In genomic region chr10:125133706-125134482, GRCh38 we compare ENCODE assay signal across 26 cellular contexts. TPM values are rescaled to one million over a fixed set of nuclear protein-coding genes. Genes with fewer than 3 reads are reported as not detected.
DNase-seq lines count a peak whose midpoint lies in the region; ATAC-seq, FAIRE-seq and TF ChIP-seq lines count a peak whose summit lies in the region.
"Had no signal": no experiment of that assay in that cellular context is flagged by ENCODE, and none has a peak within 500 bp of the region (broad histone marks: within the 10 kb centered on the region; RNA-seq: fewer than 3 reads in every experiment).

No MANE protein-coding gene starts in this region.

- H3K4me1 ChIP-seq in pancreas (peaks cover 15 to 46% (median 22%) of the 10 kb centered on the region in 3 donors), upper lobe of right lung (peaks cover 18% of the 10 kb centered on the region)
- H3K4me1 ChIP-seq: BE2C, Caco-2 had no signal

- H3K36me3 ChIP-seq in pancreas: peaks cover 0 to 13% (median 0%) of the 10 kb centered on the region in 3 donors
- peaks cover 25% of the 10 kb centered on the region for H3K36me3 ChIP-seq in upper lobe of right lung

- no peak overlapping the region for H3K4me3 Mint-ChIP-seq in stimulated activated naive CD8-positive, alpha-beta T cell treated with anti-CD3 and anti-CD28 coated beads, Interleukin-15, amount 100 ng/mL, for 72 hours
- peak overlapping the region in 3 of 5 donors; percentile 2 to 22 (median 3) for H3K4me3 Mint-ChIP-seq in immature natural killer cell
- H3K4me3 Mint-ChIP-seq in effector memory CD8-positive, alpha-beta T cell: no peak overlapping the region
- H3K4me3 Mint-ChIP-seq: activated CD4-positive, alpha-beta T cell treated with anti-CD3 and anti-CD28 coated beads, Interleukin-2, amount 10 ng/mL, durations not matched to agents 24 days and 14 days; activated naive CD8-positive, alpha-beta T cell treated with anti-CD3 and anti-CD28 coated beads for 36 hours; activated T-helper 17 cell treated with anti-CD3 and anti-CD28 coated beads, Interleukin-2, amount 50 U/mL, for 72 hours; naive thymus-derived CD4-positive, alpha-beta T cell; T-helper 17 cell had no signal

- FAIRE-seq in pancreas (lab: Jason Lieb, UNC): no peak
- FAIRE-seq: A204.1, GM12891 had no signal

- no peaks in the 10 kb centered on the region for H3K9me3 Mint-ChIP-seq in stimulated activated naive CD8-positive, alpha-beta T cell treated with anti-CD3 and anti-CD28 coated beads, Interleukin-15, amount 100 ng/mL, for 72 hours
- no peaks in the 10 kb centered on the region for H3K9me3 Mint-ChIP-seq in immature natural killer cell
- H3K9me3 Mint-ChIP-seq in effector memory CD8-positive, alpha-beta T cell: no peaks in the 10 kb centered on the region
- H3K9me3 Mint-ChIP-seq: activated CD4-positive, alpha-beta T cell treated with anti-CD3 and anti-CD28 coated beads, Interleukin-2, amount 10 ng/mL, durations not matched to agents 24 days and 14 days; activated naive CD8-positive, alpha-beta T cell treated with anti-CD3 and anti-CD28 coated beads for 36 hours; activated T-helper 17 cell treated with anti-CD3 and anti-CD28 coated beads, Interleukin-2, amount 50 U/mL, for 72 hours had no signal

- peak overlapping the region in 1 of 2 donors; percentile 10 for H3K27ac Mint-ChIP-seq in stimulated activated naive CD8-positive, alpha-beta T cell treated with anti-CD3 and anti-CD28 coated beads, Interleukin-15, amount 100 ng/mL, for 72 hours
- peak overlapping the region; percentile 35 to 86 (median 60) for H3K27ac Mint-ChIP-seq in immature natural killer cell
- no peak overlapping the region for H3K27ac Mint-ChIP-seq in effector memory CD8-positive, alpha-beta T cell
- H3K27ac Mint-ChIP-seq: activated CD4-positive, alpha-beta T cell treated with anti-CD3 and anti-CD28 coated beads, Interleukin-2, amount 10 ng/mL, durations not matched to agents 24 days and 14 days; activated naive CD8-positive, alpha-beta T cell treated with anti-CD3 and anti-CD28 coated beads for 36 hours; activated T-helper 17 cell treated with anti-CD3 and anti-CD28 coated beads, Interleukin-2, amount 50 U/mL, for 72 hours; naive thymus-derived CD4-positive, alpha-beta T cell; T-helper 17 cell had no signal

- no peak for DNase-seq in stimulated activated naive CD8-positive, alpha-beta T cell treated with anti-CD3 and anti-CD28 coated beads, Interleukin-15, amount 100 ng/mL, for 72 hours
- DNase-seq in stimulated activated naive CD8-positive, alpha-beta T cell treated with anti-CD3 and anti-CD28 coated beads, Interleukin-15, Interleukin-2, amounts not matched to agents 100 U/mL and 50 U/mL, for 24 hours: no peak
- DNase-seq in immature natural killer cell (no peak), pancreas (peak in 1 of 6 donors; percentile 56), upper lobe of right lung (peak; percentile 31), SKM-1 treated with dmso at 0.1 percent for 144 hours (lab: John Stamatoyannopoulos, UW; ENCODE audit: unreplicated experiment) (no peak)
- no peak for DNase-seq in NK-92 treated with Interleukin-12 subunit alpha and Interleukin-12 subunit beta, amount 100 ng/mL, for 24 hours (lab: John Stamatoyannopoulos, UW)
- DNase-seq in effector memory CD8-positive, alpha-beta T cell: no peak
- DNase-seq: activated CD4-positive, alpha-beta T cell treated with anti-CD3 and anti-CD28 coated beads, Interleukin-2, amount 10 ng/mL, durations not matched to agents 24 days and 14 days; activated naive CD8-positive, alpha-beta T cell treated with anti-CD3 and anti-CD28 coated beads for 36 hours; BE2C; Caco-2; DND-41; effector CD8-positive, alpha-beta T cell; mesenchymal stem cell; naive thymus-derived CD4-positive, alpha-beta T cell; NCI-H2081 treated with DMSO at 0.1 percent for 48 hours; NCI-H510A treated with DMSO at 0.1 percent for 48 hours; stimulated activated CD4-positive, alpha-beta T cell treated with anti-CD3 and anti-CD28 coated beads, Interleukin-4, amount 100 ng/mL, for 24 hours; stimulated activated naive CD4-positive, alpha-beta T cell treated with Interleukin-2 at 50 U/mL for 16 hours; T-helper 17 cell; trophoblast cell had no signal

- peak overlapping the region in 1 of 4 donors; percentile 10 for H3K4me3 ChIP-seq in pancreas
- H3K4me3 ChIP-seq in upper lobe of right lung: no peak overlapping the region

- no peaks in the 10 kb centered on the region for H3K4me1 Mint-ChIP-seq in stimulated activated naive CD8-positive, alpha-beta T cell treated with anti-CD3 and anti-CD28 coated beads, Interleukin-15, amount 100 ng/mL, for 72 hours
- H3K4me1 Mint-ChIP-seq in immature natural killer cell: peaks cover 95 to 98% of the 10 kb centered on the region in 2 donors
- peaks cover 0 to 3% of the 10 kb centered on the region in 2 donors for H3K4me1 Mint-ChIP-seq in effector memory CD8-positive, alpha-beta T cell (ENCODE audit: low read depth in 2 of 2)
- H3K4me1 Mint-ChIP-seq: activated CD4-positive, alpha-beta T cell treated with anti-CD3 and anti-CD28 coated beads, Interleukin-2, amount 10 ng/mL, durations not matched to agents 24 days and 14 days; activated naive CD8-positive, alpha-beta T cell treated with anti-CD3 and anti-CD28 coated beads for 36 hours; activated T-helper 17 cell treated with anti-CD3 and anti-CD28 coated beads, Interleukin-2, amount 50 U/mL, for 72 hours had no signal

- TF ChIP-seq CTCF in pancreas (IDR thresholded peaks at IDR 0.05) (no peak), upper lobe of right lung (IDR thresholded peaks at IDR 0.05) (no peak)

- 45 to 53% methylated on average over 14 of the region's 14 CpGs for WGBS in pancreas, 2 donors

- no peaks in the 10 kb centered on the region for H3K9me3 ChIP-seq in pancreas
- H3K9me3 ChIP-seq in upper lobe of right lung: no peaks in the 10 kb centered on the region
- H3K9me3 ChIP-seq: BE2C, Caco-2 had no signal

- intact Hi-C loops in pancreas (cut with DNase I) (no loop called here), upper lobe of right lung (cut with DNase I) (no loop called here)

- peaks cover 27% of the 10 kb centered on the region for H3K27me3 Mint-ChIP-seq in stimulated activated naive CD8-positive, alpha-beta T cell treated with anti-CD3 and anti-CD28 coated beads, Interleukin-15, amount 100 ng/mL, for 72 hours
- H3K27me3 Mint-ChIP-seq in immature natural killer cell (ENCODE audit: low read depth in 3 of 3): no peaks in the 10 kb centered on the region
- peaks cover 5 to 58% of the 10 kb centered on the region in 2 donors for H3K27me3 Mint-ChIP-seq in effector memory CD8-positive, alpha-beta T cell
- H3K27me3 Mint-ChIP-seq: activated CD4-positive, alpha-beta T cell treated with anti-CD3 and anti-CD28 coated beads, Interleukin-2, amount 10 ng/mL, durations not matched to agents 24 days and 14 days; progenitor cell of endocrine pancreas had no signal

- H3K27me3 ChIP-seq in pancreas: no peaks in the 10 kb centered on the region
- H3K27me3 ChIP-seq in upper lobe of right lung: no peaks in the 10 kb centered on the region
- H3K27me3 ChIP-seq: BE2C had no signal

- ATAC-seq in stimulated activated naive CD8-positive, alpha-beta T cell treated with anti-CD3 and anti-CD28 coated beads, Interleukin-15, amount 100 ng/mL, for 72 hours: peak; percentile 9
- ATAC-seq in stimulated activated naive CD8-positive, alpha-beta T cell treated with anti-CD3 and anti-CD28 coated beads, Interleukin-15, Interleukin-2, amounts not matched to agents 100 U/mL and 50 U/mL, for 24 hours: no peak
- ATAC-seq in pancreas: no peak
- no peak for ATAC-seq in upper lobe of right lung
- ATAC-seq in effector memory CD8-positive, alpha-beta T cell (replicated peaks): no peak
- ATAC-seq: activated T-helper 17 cell treated with anti-CD3 and anti-CD28 coated beads, Interleukin-2, amount 50 U/mL, for 72 hours; naive thymus-derived CD4-positive, alpha-beta T cell; T-helper 17 cell had no signal

- H3K27ac ChIP-seq in pancreas: peak overlapping the region; percentile 29 to 64 (median 38)
- no peak overlapping the region for H3K27ac ChIP-seq in upper lobe of right lung

- peaks cover 5 to 46% (median 8%) of the 10 kb centered on the region in 3 donors for H3K36me3 Mint-ChIP-seq in immature natural killer cell
- no peaks in the 10 kb centered on the region for H3K36me3 Mint-ChIP-seq in effector memory CD8-positive, alpha-beta T cell (ENCODE audit: insufficient read depth)
- H3K36me3 Mint-ChIP-seq: activated naive CD8-positive, alpha-beta T cell treated with anti-CD3 and anti-CD28 coated beads for 36 hours; naive thymus-derived CD4-positive, alpha-beta T cell had no signal

RNA-seq across cellular contexts. Expression of gene CTBP2, which starts 26.5 kb away (rescaled TPM):
- 100 to 1,000 TPM in 2 of 3 donors, 10 to 100 TPM in 1; 89.8 to 154 (median 131) TPM for polyA plus RNA-seq in immature natural killer cell
- 10 to 100 TPM; 29.0 to 60.8 (median 32.4) TPM for total RNA-seq in pancreas
- polyA plus RNA-seq in pancreas: 10 to 100 TPM; 21.4 to 22.2 TPM
- 66.7 TPM for total RNA-seq in upper lobe of right lung

Comparison
In these comparisons a context has a peak if more than half of its experiments do, and no peak if none do; other contexts are left out.
1. H3K27ac Mint-ChIP-seq: peak in immature natural killer cell (6 of 6); none in effector memory CD8-positive, alpha-beta T cell (0 of 2).
2. H3K4me3 Mint-ChIP-seq: peak in immature natural killer cell (3 of 5); none in stimulated activated naive CD8-positive, alpha-beta T cell treated with anti-CD3 and anti-CD28 coated beads, Interleukin-15, amount 100 ng/mL, for 72 hours (0 of 2) and effector memory CD8-positive, alpha-beta T cell (0 of 2).